In genomic region chr11:75593337-75593915, GRCh38 we compare ENCODE assay signal across 17 cellular contexts. TPM values are rescaled to one million over a fixed set of nuclear protein-coding genes. Genes with fewer than 3 reads are reported as not detected.
DNase-seq lines count a peak whose midpoint lies in the region; ATAC-seq and TF ChIP-seq lines count a peak whose summit lies in the region.
"Had no signal": no experiment of that assay in that cellular context is flagged by ENCODE, and none has a peak within 500 bp of the region (broad histone marks: within the 10 kb centered on the region; RNA-seq: fewer than 3 reads in every experiment).

No MANE protein-coding gene starts in this region.

- peak overlapping the region; percentile 25 to 95 (median 75) for H3K27ac Mint-ChIP-seq in brain
- H3K27ac Mint-ChIP-seq: mesothelial cell of epicardium; stimulated activated naive CD8-positive, alpha-beta T cell treated with anti-CD3 and anti-CD28 coated beads, Interleukin-15, Interleukin-2, amounts not matched to agents 100 ng/mL and 50 ng/mL, for 24 hours had no signal

- no peaks in the 10 kb centered on the region for H3K9me3 Mint-ChIP-seq in brain
- H3K9me3 Mint-ChIP-seq: mesothelial cell of epicardium; stimulated activated naive CD8-positive, alpha-beta T cell treated with anti-CD3 and anti-CD28 coated beads, Interleukin-15, Interleukin-2, amounts not matched to agents 100 ng/mL and 50 ng/mL, for 24 hours had no signal

- peaks cover 79% of the 10 kb centered on the region for H3K4me1 Mint-ChIP-seq in brain

- H3K27me3 Mint-ChIP-seq in brain, result peaks cover 2% of the 10 kb centered on the region
- H3K27me3 Mint-ChIP-seq: stimulated activated naive CD8-positive, alpha-beta T cell treated with anti-CD3 and anti-CD28 coated beads, Interleukin-15, Interleukin-2, amounts not matched to agents 100 ng/mL and 50 ng/mL, for 24 hours had no signal

- no peak for TF ChIP-seq CTCF in brain (conservative IDR thresholded peaks at IDR 0.05)

- H3K36me3 Mint-ChIP-seq in brain, result no peaks in the 10 kb centered on the region
- H3K36me3 Mint-ChIP-seq: mesothelial cell of epicardium had no signal

- ATAC-seq in Right ventricle myocardium superior (ENCODE audit: poor library complexity) (no peak), HG03039 (IDR thresholded peaks at IDR 0.05; ENCODE audit: unreplicated experiment) (no peak)
- ATAC-seq: right cardiac atrium, upper lobe of right lung had no signal

- H3K4me3 Mint-ChIP-seq in brain, result no peak overlapping the region
- H3K4me3 Mint-ChIP-seq: mesothelial cell of epicardium; stimulated activated naive CD8-positive, alpha-beta T cell treated with anti-CD3 and anti-CD28 coated beads, Interleukin-15, Interleukin-2, amounts not matched to agents 100 ng/mL and 50 ng/mL, for 24 hours had no signal

- intact Hi-C loops in Right ventricle myocardium superior (cut with DNase I), result no loop called here

- DNase-seq in NCI-H2107 treated with DMSO at 0.1 percent for 48 hours (lab: John Stamatoyannopoulos, UW; ENCODE audit: unreplicated experiment), result peak; percentile 65
- no peak for DNase-seq in NCI-H2107 (lab: John Stamatoyannopoulos, UW)
- peak; percentile 57 for DNase-seq in NCI-H345 (lab: John Stamatoyannopoulos, UW)
- DNase-seq in putamen (ENCODE audit: low spot score), result peak; percentile 43
- DNase-seq in COLO829 (ENCODE audit: low spot score), result no peak
- DNase-seq in Right ventricle myocardium superior, result no peak
- DNase-seq: activated CD4-positive, alpha-beta T cell treated with anti-CD3 and anti-CD28 coated beads for 1 hour; activated effector memory CD4-positive, alpha-beta T cell treated with Interleukin-2 at 50 U/mL for 16 hours; aorta; OCI-M1; right cardiac atrium; T-helper 9 cell; upper lobe of right lung had no signal

RNA-seq across cellular contexts. Expression of gene SERPINH1, which starts 31.4 kb away (rescaled TPM):
- 53.2 TPM for polyA plus RNA-seq in brain (ENCODE audit: insufficient read depth, low read depth, low replicate concordance)
- 54.0 TPM for total RNA-seq in Right ventricle myocardium superior

Comparison
In these comparisons a context has a peak if more than half of its experiments do, and no peak if none do; other contexts are left out.
1. DNase-seq: peak in NCI-H2107 treated with DMSO at 0.1 percent for 48 hours (single experiment), NCI-H345 (single experiment) and putamen (single experiment); none in NCI-H2107 (single experiment), COLO829 (single experiment) and Right ventricle myocardium superior (single experiment).